34 cellular contexts compared by ENCODE assay signal in the genomic region with DNA sequence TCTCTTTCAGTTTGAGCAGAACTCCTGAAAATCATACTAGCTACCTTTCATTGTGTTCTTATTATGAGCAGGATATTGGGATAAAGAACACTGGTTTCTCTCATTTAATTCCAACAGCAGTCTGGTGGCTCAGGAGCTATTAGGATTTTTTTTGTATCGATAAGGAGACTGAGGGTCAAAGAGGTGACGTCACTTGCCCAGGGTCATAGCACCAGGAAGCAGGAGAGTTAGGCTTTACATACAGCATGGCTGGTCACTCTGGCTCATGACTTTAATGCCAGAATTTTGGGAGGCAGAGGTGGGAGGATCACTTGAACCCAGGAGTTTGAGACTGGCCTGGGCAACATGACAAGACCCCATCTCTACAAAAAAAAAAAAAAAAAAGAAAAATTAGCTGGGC.
"Had no signal": no experiment of that assay in that cellular context is flagged by ENCODE, and none has a peak within 500 bp of the region (broad histone marks: within the 10 kb centered on the region; RNA-seq: fewer than 3 reads in every experiment).

No MANE protein-coding gene starts in this region.

- H3K4me1 ChIP-seq: adrenal gland, ascending aorta, body of pancreas, breast epithelium had no signal

- H3K9me3 ChIP-seq: adrenal gland, ascending aorta, body of pancreas, breast epithelium had no signal

- FAIRE-seq: astrocyte, bronchial epithelial cell had no signal

- H3K27me3 ChIP-seq: adrenal gland, ascending aorta, body of pancreas, brain microvascular endothelial cell, breast epithelium, cardiac muscle cell had no signal

- H3K27ac ChIP-seq: adrenal gland, ascending aorta, body of pancreas, brain microvascular endothelial cell, breast epithelium, cardiac muscle cell had no signal

- ATAC-seq: activated naive CD4-positive, alpha-beta T cell treated with anti-CD3 and anti-CD28 coated beads, Interleukin-2, amount 50 U/mL, for 72 hours; activated naive CD8-positive, alpha-beta T cell treated with anti-CD3 and anti-CD28 coated beads, Interleukin-2, amount 50 U/mL, for 24 hours; activated T-cell treated with anti-CD3 and anti-CD28 coated beads, Interleukin-2, amount 50 U/mL, for 4 hours; activated T-cell treated with anti-CD3 and anti-CD28 coated beads, Interleukin-2, amount 50 U/mL, for 72 hours; activated T-helper 17 cell treated with anti-CD3 and anti-CD28 coated beads, Interleukin-2, amount 50 U/mL, for 72 hours; body of pancreas had no signal

- DNase-seq: activated effector memory CD4-positive, alpha-beta T cell treated with anti-CD3 and anti-CD28 coated beads, Interleukin-2, amount 50 U/mL, for 16 hours; activated effector memory CD4-positive, alpha-beta T cell treated with Interleukin-2 at 50 U/mL for 16 hours; activated gamma-delta T cell; activated gamma-delta T cell treated with Interleukin-2 at 50 U/mL for 16 hours; activated naive CD4-positive, alpha-beta T cell; activated naive CD4-positive, alpha-beta T cell treated with anti-CD3 and anti-CD28 coated beads for 36 hours; activated naive CD4-positive, alpha-beta T cell treated with anti-CD3 and anti-CD28 coated beads, Interleukin-2, amount 10 ng/mL, durations not matched to agents 7 days and 5 days; activated naive CD4-positive, alpha-beta T cell treated with anti-CD3 and anti-CD28 coated beads, Interleukin-2, amount 50 U/mL, for 16 hours; activated naive CD4-positive, alpha-beta T cell treated with Interleukin-2 at 50 U/mL for 16 hours; activated naive CD8-positive, alpha-beta T cell treated with anti-CD3 and anti-CD28 coated beads for 36 hours; activated naive CD8-positive, alpha-beta T cell treated with anti-CD3 and anti-CD28 coated beads, Interleukin-2, amount 10 ng/mL, durations not matched to agents 7 days and 5 days; activated naive CD8-positive, alpha-beta T cell treated with anti-CD3 and anti-CD28 coated beads, Interleukin-2, amount 50 U/mL, for 24 hours; activated T-cell treated with anti-CD3 and anti-CD28 coated beads, Interleukin-2, amount 50 U/mL, for 1 hour; activated T-cell treated with anti-CD3 and anti-CD28 coated beads, Interleukin-2, amount 50 U/mL, for 24 hours; activated T-cell treated with anti-CD3 and anti-CD28 coated beads, Interleukin-2, amount 50 U/mL, for 4 hours; activated T-cell treated with anti-CD3 and anti-CD28 coated beads, Interleukin-2, amount 50 U/mL, for 48 hours; activated T-cell treated with anti-CD3 and anti-CD28 coated beads, Interleukin-2, amount 50 U/mL, for 72 hours; amniotic stem cell; amygdala; anterior cingulate cortex; aorta; body of pancreas; brain microvascular endothelial cell; caudate nucleus; central memory CD4-positive, alpha-beta T cell; cerebellar nuclear complex had no signal

- H3K4me3 ChIP-seq: adrenal gland, ascending aorta, body of pancreas, breast epithelium, cardiac muscle cell had no signal

- H3K36me3 ChIP-seq: adrenal gland, brain microvascular endothelial cell, breast epithelium had no signal
